Comparison of ENCODE assay signal across 9 cellular contexts in genomic region chr13:101415358-101416174, GRCh38. TPM values are rescaled to one million over a fixed set of nuclear protein-coding genes. Genes with fewer than 3 reads are reported as not detected.
DNase-seq lines count a peak whose midpoint lies in the region; ATAC-seq, FAIRE-seq and TF ChIP-seq lines count a peak whose summit lies in the region.
"Had no signal": no experiment of that assay in that cellular context is flagged by ENCODE, and none has a peak within 500 bp of the region (broad histone marks: within the 10 kb centered on the region; RNA-seq: fewer than 3 reads in every experiment).

No MANE protein-coding gene starts in this region.

- peak overlapping the region in 1 of 2 experiments; percentile 23 for H3K23ac ChIP-seq in mesenchymal stem cell (ENCODE audit: low read length in 2 of 2)

- WGBS in mesenchymal stem cell = 35% methylated on average over 10 of the region's 43 CpGs

- H2BK120ac ChIP-seq in mesenchymal stem cell (ENCODE audit: low read depth, low read length) = no peak overlapping the region

- H3K4me2 ChIP-seq in mesenchymal stem cell (ENCODE audit: low read length, poor library complexity, severe bottlenecking) = peak overlapping the region; percentile 100

- TF ChIP-seq CTCF in AG04449 (IDR thresholded peaks at IDR 0.05; ENCODE audit: insufficient read depth, low read length, missing control alignments) = no peak
- TF ChIP-seq CTCF in bronchial epithelial cell (IDR thresholded peaks at IDR 0.05; ENCODE audit: insufficient read depth, low read length, severe bottlenecking) = no peak

- ATAC-seq in HG02870 (IDR thresholded peaks at IDR 0.05; ENCODE audit: unreplicated experiment) = peak; percentile 84

- H2BK15ac ChIP-seq in mesenchymal stem cell (ENCODE audit: low read depth, poor library complexity, severe bottlenecking) = peak overlapping the region; percentile 16

- FAIRE-seq in bronchial epithelial cell (lab: Jason Lieb, UNC) = no peak

- no peak overlapping the region for H2AK5ac ChIP-seq in mesenchymal stem cell (ENCODE audit: low read length, severe bottlenecking)

- peak overlapping the region; percentile 53 for H2AFZ ChIP-seq in mesenchymal stem cell (ENCODE audit: low read depth, low read length)

- peak overlapping the region in 1 of 2 experiments; percentile 48 for H3K18ac ChIP-seq in mesenchymal stem cell (ENCODE audit: low read depth in 1 of 2, low read length in 2 of 2)

- H3K36me3 ChIP-seq in bronchial epithelial cell (ENCODE audit: control insufficient read depth, insufficient read depth, low read length) (no peaks in the 10 kb centered on the region), mesenchymal stem cell (ENCODE audit: control insufficient read depth in 1 of 2, insufficient read depth in 2 of 2, low read depth in 1 of 2, low read length in 2 of 2) (no peaks in the 10 kb centered on the region)

- H3K4me1 ChIP-seq in mesenchymal stem cell (ENCODE audit: control insufficient read depth, insufficient read depth, low read depth, low read length) = peaks cover 12% of the 10 kb centered on the region

- POLR2A ChIA-PET in AG04449 (lab: Yijun Ruan, JAX) = no interaction called here

- no peak overlapping the region for H3K4ac ChIP-seq in mesenchymal stem cell (ENCODE audit: low read depth in 1 of 2, low read length in 2 of 2)

- no peak for DNase-seq in AG04449 (ENCODE audit: low read depth, low spot score)
- no peak for DNase-seq in bronchial epithelial cell (ENCODE audit: low read depth)
- no peak for DNase-seq in mesenchymal stem cell
- no peak for DNase-seq in NCI-H510A (lab: John Stamatoyannopoulos, UW)
- no peak for DNase-seq in AML-193 (lab: John Stamatoyannopoulos, UW)
- no peak for DNase-seq in T-helper 2 cell
- no peak for DNase-seq in activated CD4-positive, CD25-positive, alpha-beta regulatory T cell (lab: John Stamatoyannopoulos, UW)
- DNase-seq: DND-41 had no signal

- no peak overlapping the region for H2BK5ac ChIP-seq in mesenchymal stem cell (ENCODE audit: low read depth, low read length, poor library complexity, severe bottlenecking)

- no peak overlapping the region for H4K8ac ChIP-seq in mesenchymal stem cell (ENCODE audit: low read length)

- no peaks in the 10 kb centered on the region for H3K79me1 ChIP-seq in mesenchymal stem cell (replicated peaks; ENCODE audit: low read length, poor library complexity, severe bottlenecking)

- no peak overlapping the region for H3K14ac ChIP-seq in mesenchymal stem cell (ENCODE audit: low read length in 2 of 2)

- no peaks in the 10 kb centered on the region for H3K9me3 ChIP-seq in mesenchymal stem cell (ENCODE audit: control insufficient read depth, low read length)

- H3K27ac ChIP-seq in mesenchymal stem cell (ENCODE audit: low read length, poor library complexity, severe bottlenecking) = no peak overlapping the region

- no peak overlapping the region for H4K91ac ChIP-seq in mesenchymal stem cell (ENCODE audit: low read length)

- CTCF ChIA-PET in AG04449 (lab: Yijun Ruan, JAX) = no interaction called here

- H3K4me3 ChIP-seq in AG04449 (ENCODE audit: low read depth, low read length) = peak overlapping the region; percentile 64
- H3K4me3 ChIP-seq in bronchial epithelial cell (ENCODE audit: low read depth, low read length) = peak overlapping the region; percentile 53
- H3K4me3 ChIP-seq in mesenchymal stem cell (ENCODE audit: insufficient read depth in 1 of 2, low read depth in 1 of 2, low read length in 2 of 2) = peak overlapping the region in 1 of 2 experiments; percentile 73

- H3K27me3 ChIP-seq in bronchial epithelial cell (ENCODE audit: control insufficient read depth, insufficient read depth, low read length) (no peaks in the 10 kb centered on the region), mesenchymal stem cell (ENCODE audit: control insufficient read depth in 1 of 2, insufficient read depth in 1 of 2, low read length in 2 of 2) (no peaks in the 10 kb centered on the region)

- H2BK12ac ChIP-seq in mesenchymal stem cell (ENCODE audit: low read length in 2 of 2) = no peak overlapping the region

- H3K9ac ChIP-seq in mesenchymal stem cell (ENCODE audit: low read length) = no peak overlapping the region

RNA-seq across cellular contexts. Expression of gene NALCN, which starts 0.7 kb away (rescaled TPM):
- 0.26 and 0.38 TPM in 2 replicates for total RNA-seq in bronchial epithelial cell
- 1.1 TPM for polyA plus RNA-seq in mesenchymal stem cell (2013, experiment 1 of 2)
- 1.2 TPM for polyA plus RNA-seq in mesenchymal stem cell (2013, experiment 2 of 2)

RNA-seq across cellular contexts. Expression of gene ITGBL1, which starts 36.9 kb away (rescaled TPM):
- total RNA-seq in bronchial epithelial cell = 0.13 and 1.1 TPM in 2 replicates
- polyA plus RNA-seq in mesenchymal stem cell (2013, experiment 1 of 2) = 0.21 TPM
- 0.23 TPM for polyA plus RNA-seq in mesenchymal stem cell (2013, experiment 2 of 2)
